8 cellular contexts compared by ENCODE assay signal in the genomic region with DNA sequence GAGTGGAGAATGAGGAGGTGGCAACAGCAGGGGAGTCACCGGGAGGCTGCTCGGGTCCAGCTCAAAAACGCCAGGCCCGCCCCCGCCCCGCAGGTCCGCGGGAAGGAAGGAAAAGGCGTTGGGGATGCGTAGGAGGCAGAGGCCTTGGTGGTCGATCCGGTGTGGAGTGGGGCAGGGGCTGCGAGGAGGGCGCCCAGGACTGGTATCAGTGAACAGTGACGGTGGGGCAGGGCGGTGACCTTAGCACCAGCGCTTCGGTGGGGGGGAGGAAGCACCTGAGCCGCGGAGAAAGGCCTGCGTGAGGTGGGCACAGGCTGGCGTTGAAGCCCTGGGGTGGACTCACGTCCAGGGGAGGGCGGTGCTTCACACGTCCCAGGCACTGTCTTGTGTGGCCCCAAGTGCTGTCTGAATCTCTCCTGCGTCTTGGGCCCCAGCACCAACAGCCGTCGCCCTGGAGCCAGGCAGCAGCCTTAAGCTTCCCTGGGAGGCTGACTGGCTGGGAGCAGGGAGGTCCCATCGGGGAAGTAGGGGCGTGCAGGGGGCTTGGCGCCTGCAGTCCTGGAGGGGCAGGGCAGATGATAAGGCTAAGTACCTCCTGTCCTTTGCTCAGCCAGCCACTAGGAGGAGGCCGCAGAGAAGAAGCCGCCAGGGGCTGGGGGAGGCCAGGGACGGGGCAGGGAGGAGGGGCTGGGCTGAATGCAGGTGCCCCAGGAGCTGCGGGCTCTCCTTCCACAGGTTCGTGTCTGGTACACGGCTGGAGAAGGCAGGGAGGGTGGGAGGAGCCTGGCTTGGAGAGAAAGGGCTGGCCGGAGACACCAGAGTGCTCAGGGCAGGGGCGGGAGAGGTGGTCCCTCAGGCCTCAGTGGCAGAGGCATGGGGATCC. TPM values are rescaled to one million over a fixed set of nuclear protein-coding genes. Genes with fewer than 3 reads are reported as not detected.
DNase-seq lines count a peak whose midpoint lies in the region; ATAC-seq and TF ChIP-seq lines count a peak whose summit lies in the region.

No MANE protein-coding gene starts in this region.

- H3K23ac ChIP-seq in H9 (ENCODE audit: insufficient read length, low read depth, low read length), result no peak overlapping the region

- H3K4me1 ChIP-seq in H9 (ENCODE audit: insufficient read depth, low read length), result no peaks in the 10 kb centered on the region

- no peak overlapping the region for H4K8ac ChIP-seq in H9 (replicated peaks; ENCODE audit: insufficient read length, low read depth, low read length)

- H3K18ac ChIP-seq in H9 (ENCODE audit: insufficient read length, low read depth, low read length), result no peak overlapping the region

- H3K36me3 Mint-ChIP-seq in H9 (ENCODE audit: insufficient read depth in 1 of 3, low read depth in 3 of 3) (peaks cover 0 to 6% (median 5%) of the 10 kb centered on the region in 3 experiments; a peak in 5 of 7 replicates), osteocyte (ENCODE audit: unreplicated experiment) (no peaks in the 10 kb centered on the region)
- peaks cover 5 to 8% of the 10 kb centered on the region in 2 donors for H3K36me3 Mint-ChIP-seq in activated T-cell treated with anti-CD3 and anti-CD28 coated beads, Interleukin-2, amount 50 U/mL, for 72 hours (ENCODE audit: insufficient read depth in 2 of 2)

- H4K91ac ChIP-seq in H9 (ENCODE audit: insufficient read length, low read depth, low read length), result no peak overlapping the region

- peaks cover 7 to 14% of the 10 kb centered on the region in 2 experiments; a peak in 3 of 4 replicates for H3K4me1 Mint-ChIP-seq in H9
- peaks cover 15% of the 10 kb centered on the region for H3K4me1 Mint-ChIP-seq in activated T-cell treated with anti-CD3 and anti-CD28 coated beads, Interleukin-2, amount 50 U/mL, for 72 hours (ENCODE audit: low read depth)
- peaks cover 18% of the 10 kb centered on the region for H3K4me1 Mint-ChIP-seq in osteocyte (ENCODE audit: unreplicated experiment)

- H3K9ac ChIP-seq in H9 (ENCODE audit: extremely low read depth, insufficient read length, low read length), result no peak overlapping the region

- H3K4me2 ChIP-seq in H9 (ENCODE audit: insufficient read depth, insufficient read length, low read length), result peak overlapping the region; percentile 58

- peaks cover 15% of the 10 kb centered on the region for H3K23me2 ChIP-seq in H9 (ENCODE audit: insufficient read length, low read depth, low read length, poor library complexity, severe bottlenecking)

- H3T11ph ChIP-seq in H9 (ENCODE audit: low read length), result no peak overlapping the region

- no peaks in the 10 kb centered on the region for H3K79me1 ChIP-seq in H9 (ENCODE audit: insufficient read depth, low read depth, low read length, poor library complexity, severe bottlenecking)

- no CpG with 5 or more reads among the region's 39 CpGs for WGBS in H9 (ENCODE audit: extremely low coverage, insufficient read length, low lambda C conversion rate)

- H3K9me3 ChIP-seq in H9 (ENCODE audit: control insufficient read depth, low read depth, low read length), result no peaks in the 10 kb centered on the region

- H3K27ac Mint-ChIP-seq in H9 (no peak overlapping the region), osteocyte (ENCODE audit: unreplicated experiment) (no peak overlapping the region)
- no peak overlapping the region for H3K27ac Mint-ChIP-seq in activated T-cell treated with anti-CD3 and anti-CD28 coated beads, Interleukin-2, amount 50 U/mL, for 72 hours

- no peaks in the 10 kb centered on the region for H3K79me2 ChIP-seq in H9 (ENCODE audit: insufficient read depth, low read length)

- H2BK12ac ChIP-seq in H9 (ENCODE audit: insufficient read length, low read depth, low read length), result no peak overlapping the region

- TF ChIP-seq CTCF in H9 (conservative IDR thresholded peaks at IDR 0.05), result peak; percentile 77
- TF ChIP-seq CTCF in fibroblast of villous mesenchyme (IDR thresholded peaks at IDR 0.05; ENCODE audit: insufficient read depth, low read depth, low read length), result peak; percentile 56
- peak; percentile 57 for TF ChIP-seq CTCF in osteocyte (IDR thresholded peaks at IDR 0.05)

- H4K20me1 ChIP-seq in H9 (ENCODE audit: control insufficient read depth, insufficient read depth, insufficient read length), result no peaks in the 10 kb centered on the region

- H4K5ac ChIP-seq in H9 (ENCODE audit: insufficient read length, low read depth, low read length), result no peak overlapping the region

- peak overlapping the region; percentile 61 for H3K4me3 ChIP-seq in fibroblast of villous mesenchyme (ENCODE audit: low read depth, low read length)

- no peak overlapping the region for H3K14ac ChIP-seq in H9 (ENCODE audit: insufficient read depth, low read length)

- no peak overlapping the region for H3K4ac ChIP-seq in H9 (ENCODE audit: low read depth, low read length)

- DNase-seq in AML-193 (lab: John Stamatoyannopoulos, UW) (peak; percentile 26 to 54), H9 (peak; percentile 94), NOMO-1 treated with DMSO at 0.1 percent for 48 hours (lab: John Stamatoyannopoulos, UW; ENCODE audit: unreplicated experiment) (peak; percentile 36), fibroblast of villous mesenchyme (ENCODE audit: low read depth) (peak; percentile 37), osteocyte (ENCODE audit: extremely low spot score, unreplicated experiment) (no peak)
- peak; percentile 60 to 78 for DNase-seq in activated T-cell treated with anti-CD3 and anti-CD28 coated beads, Interleukin-2, amount 50 U/mL, for 72 hours

- H2BK20ac ChIP-seq in H9 (ENCODE audit: low read depth, low read length, poor library complexity, severe bottlenecking), result no peak overlapping the region

- H3K56ac ChIP-seq in H9 (ENCODE audit: insufficient read length, low read depth, low read length), result no peak overlapping the region

- ATAC-seq in activated T-cell treated with anti-CD3 and anti-CD28 coated beads, Interleukin-2, amount 50 U/mL, for 72 hours (replicated peaks in 1 of 2), result peak; percentile 72 to 81
- no peak for ATAC-seq in HG03159 (IDR thresholded peaks at IDR 0.05; ENCODE audit: unreplicated experiment)
- ATAC-seq in GM21737 (IDR thresholded peaks at IDR 0.05; ENCODE audit: unreplicated experiment), result no peak

- H3K27me3 Mint-ChIP-seq in H9 (ENCODE audit: low read depth), result peaks cover 44% of the 10 kb centered on the region
- peaks cover 20% of the 10 kb centered on the region for H3K27me3 Mint-ChIP-seq in activated T-cell treated with anti-CD3 and anti-CD28 coated beads, Interleukin-2, amount 50 U/mL, for 72 hours (ENCODE audit: low read depth)
- no peaks in the 10 kb centered on the region for H3K27me3 Mint-ChIP-seq in osteocyte (ENCODE audit: unreplicated experiment)

- H2BK5ac ChIP-seq in H9 (ENCODE audit: insufficient read length, low read length), result no peak overlapping the region

- no peak overlapping the region for H2BK120ac ChIP-seq in H9 (ENCODE audit: low read depth, low read length, poor library complexity, severe bottlenecking)

- peaks cover 8% of the 10 kb centered on the region; the same call in 1 of the 2 replicates for H3K27me3 ChIP-seq in H9 (ENCODE audit: insufficient read depth, low read length)

- H2AFZ ChIP-seq in H9 (ENCODE audit: low read length), result no peak overlapping the region

- no peak overlapping the region for H2AK5ac ChIP-seq in H9 (ENCODE audit: insufficient read length, low read length)

- no peak overlapping the region for H2BK15ac ChIP-seq in H9 (ENCODE audit: low read depth, low read length)

- H3K4me3 Mint-ChIP-seq in H9 (peak overlapping the region; percentile 65 to 80), osteocyte (ENCODE audit: unreplicated experiment) (peak overlapping the region; percentile 68)
- peak overlapping the region; percentile 70 to 79 for H3K4me3 Mint-ChIP-seq in activated T-cell treated with anti-CD3 and anti-CD28 coated beads, Interleukin-2, amount 50 U/mL, for 72 hours

- H3K9me3 Mint-ChIP-seq in H9 (peaks cover 10 to 12% of the 10 kb centered on the region in 2 experiments), osteocyte (ENCODE audit: unreplicated experiment) (peaks cover 4% of the 10 kb centered on the region)
- peaks cover 6 to 7% of the 10 kb centered on the region in 2 donors for H3K9me3 Mint-ChIP-seq in activated T-cell treated with anti-CD3 and anti-CD28 coated beads, Interleukin-2, amount 50 U/mL, for 72 hours

- H3K27ac ChIP-seq in H9 (ENCODE audit: insufficient read length, low read depth, low read length), result no peak overlapping the region

RNA-seq across cellular contexts. Expression of gene ZBTB42, which starts 26.5 kb away (rescaled TPM):
- total RNA-seq in H9 (2021) (5.9 and 6.1 TPM in 2 replicates), fibroblast of villous mesenchyme (3.5 and 4.3 TPM in 2 replicates), osteocyte (2.7 and 3.1 TPM in 2 replicates)
- 1 to 10 TPM; 2.5 to 3.0 TPM for total RNA-seq in activated T-cell treated with anti-CD3 and anti-CD28 coated beads, Interleukin-2, amount 50 U/mL, for 72 hours

RNA-seq across cellular contexts. Expression of gene AKT1, which starts 31.9 kb away (rescaled TPM):
- total RNA-seq in H9 (2021) (95.1 and 101 TPM in 2 replicates), fibroblast of villous mesenchyme (233 and 261 TPM in 2 replicates), osteocyte (157 and 160 TPM in 2 replicates)
- 100 to 1,000 TPM in 1 of 2 donors, 10 to 100 TPM in 1; 98.0 to 113 TPM for total RNA-seq in activated T-cell treated with anti-CD3 and anti-CD28 coated beads, Interleukin-2, amount 50 U/mL, for 72 hours

RNA-seq across cellular contexts. Expression of gene CEP170B, which starts 37.7 kb away (rescaled TPM):
- total RNA-seq in H9 (2021), result 28.5 and 28.8 TPM in 2 replicates
- total RNA-seq in activated T-cell treated with anti-CD3 and anti-CD28 coated beads, Interleukin-2, amount 50 U/mL, for 72 hours, result 1 to 10 TPM; 6.1 to 7.9 TPM
- 19.4 and 22.5 TPM in 2 replicates for total RNA-seq in fibroblast of villous mesenchyme
- total RNA-seq in osteocyte, result 26.4 and 26.5 TPM in 2 replicates

Comparison
In these comparisons a context has a peak if more than half of its experiments do, and no peak if none do; other contexts are left out.
1. ATAC-seq: peak in activated T-cell treated with anti-CD3 and anti-CD28 coated beads, Interleukin-2, amount 50 U/mL, for 72 hours (2 of 2); none in HG03159 (single experiment) and GM21737 (single experiment).
2. Peak in every context shown above with its lines, with median percentiles within 50 percentile points of each other: H3K4me3 Mint-ChIP-seq and CTCF ChIP-seq.